ENCODE assay signal across 12 cellular contexts in genomic region chr6:143675946-143676345, GRCh38. TPM values are rescaled to one million over a fixed set of nuclear protein-coding genes. Genes with fewer than 3 reads are reported as not detected.
A peak's percentile ranks its signal among the peaks of the same experiment; 100 is the strongest.
DNase-seq lines count a peak whose midpoint lies in the region; ATAC-seq and TF ChIP-seq lines count a peak whose summit lies in the region.
"Had no signal": no experiment of that assay in that cellular context is flagged by ENCODE, and none has a peak within 500 bp of the region (broad histone marks: within the 10 kb centered on the region; RNA-seq: fewer than 3 reads in every experiment).

No MANE protein-coding gene starts in this region.

- TF ChIP-seq CTCF in GM23338 (conservative IDR thresholded peaks at IDR 0.05; ENCODE audit: low read depth in 2 of 2) (no peak), retinal pigment epithelial cell (conservative IDR thresholded peaks at IDR 0.05; ENCODE audit: low read depth, low read length) (no peak)

- H3K4me3 Mint-ChIP-seq in GM23338 = no peak overlapping the region
- H3K4me3 Mint-ChIP-seq in activated naive CD8-positive, alpha-beta T cell treated with anti-CD3 and anti-CD28 coated beads for 36 hours = no peak overlapping the region
- H3K4me3 Mint-ChIP-seq: activated CD4-positive, alpha-beta memory T cell treated with anti-CD3 and anti-CD28 coated beads, Interleukin-2, amount 10 ng/mL, durations not matched to agents 7 days and 5 days; activated naive CD4-positive, alpha-beta T cell treated with anti-CD3 and anti-CD28 coated beads, Interleukin-2, amount 10 ng/mL, durations not matched to agents 7 days and 5 days had no signal

- peak overlapping the region; percentile 61 for H3K4me2 ChIP-seq in GM23338

- no peaks in the 10 kb centered on the region for H3K36me3 ChIP-seq in GM23338 (ENCODE audit: insufficient read depth)
- H3K36me3 ChIP-seq in SJCRH30 = no peaks in the 10 kb centered on the region

- H3K4me1 ChIP-seq in GM23338 (ENCODE audit: insufficient read depth) = peaks cover 61% of the 10 kb centered on the region
- peaks cover 53% of the 10 kb centered on the region for H3K4me1 ChIP-seq in SJCRH30

- H3K27me3 ChIP-seq in GM23338 (ENCODE audit: insufficient read depth) = no peaks in the 10 kb centered on the region
- H3K27me3 ChIP-seq in SJCRH30 = no peaks in the 10 kb centered on the region

- no peaks in the 10 kb centered on the region for H3K27me3 Mint-ChIP-seq in GM23338 (ENCODE audit: insufficient read depth, low read depth, poor library complexity)
- peaks cover 32% of the 10 kb centered on the region for H3K27me3 Mint-ChIP-seq in activated naive CD8-positive, alpha-beta T cell treated with anti-CD3 and anti-CD28 coated beads for 36 hours

- H3K9me3 Mint-ChIP-seq in GM23338 = no peaks in the 10 kb centered on the region; the same call in 2 of the 3 replicates
- H3K9me3 Mint-ChIP-seq in activated naive CD8-positive, alpha-beta T cell treated with anti-CD3 and anti-CD28 coated beads for 36 hours = no peaks in the 10 kb centered on the region
- H3K9me3 Mint-ChIP-seq: activated CD4-positive, alpha-beta memory T cell treated with anti-CD3 and anti-CD28 coated beads, Interleukin-2, amount 10 ng/mL, durations not matched to agents 7 days and 5 days; activated naive CD4-positive, alpha-beta T cell treated with anti-CD3 and anti-CD28 coated beads, Interleukin-2, amount 10 ng/mL, durations not matched to agents 7 days and 5 days had no signal

- H3K27ac ChIP-seq in GM23338 (ENCODE audit: low read depth) = peak overlapping the region; percentile 64
- peak overlapping the region; percentile 97; the same call in 1 of the 2 replicates for H3K27ac ChIP-seq in SJCRH30

- H3K4me1 Mint-ChIP-seq in GM23338 = peaks cover 55% of the 10 kb centered on the region
- peaks cover 11% of the 10 kb centered on the region for H3K4me1 Mint-ChIP-seq in activated naive CD8-positive, alpha-beta T cell treated with anti-CD3 and anti-CD28 coated beads for 36 hours

- H3K36me3 Mint-ChIP-seq in GM23338 (ENCODE audit: low read depth) = peaks cover 3% of the 10 kb centered on the region; the same call in 1 of the 3 replicates
- peaks cover 2% of the 10 kb centered on the region for H3K36me3 Mint-ChIP-seq in activated naive CD8-positive, alpha-beta T cell treated with anti-CD3 and anti-CD28 coated beads for 36 hours
- H3K36me3 Mint-ChIP-seq: activated naive CD4-positive, alpha-beta T cell treated with anti-CD3 and anti-CD28 coated beads, Interleukin-2, amount 10 ng/mL, durations not matched to agents 7 days and 5 days had no signal

- no peak overlapping the region for H3K27ac Mint-ChIP-seq in GM23338
- no peak overlapping the region for H3K27ac Mint-ChIP-seq in activated naive CD8-positive, alpha-beta T cell treated with anti-CD3 and anti-CD28 coated beads for 36 hours
- H3K27ac Mint-ChIP-seq: activated CD4-positive, alpha-beta memory T cell treated with anti-CD3 and anti-CD28 coated beads, Interleukin-2, amount 10 ng/mL, durations not matched to agents 7 days and 5 days; activated naive CD4-positive, alpha-beta T cell treated with anti-CD3 and anti-CD28 coated beads, Interleukin-2, amount 10 ng/mL, durations not matched to agents 7 days and 5 days had no signal

- peaks cover 27% of the 10 kb centered on the region for H3K79me2 ChIP-seq in GM23338 (replicated peaks; ENCODE audit: insufficient read depth)

- ATAC-seq in GM23338 (no peak), HG02852 (IDR thresholded peaks at IDR 0.05; ENCODE audit: unreplicated experiment) (no peak)

- H3K9me2 ChIP-seq in GM23338 (ENCODE audit: insufficient read depth) = no peaks in the 10 kb centered on the region

- H3K4me3 ChIP-seq in GM23338 = peak overlapping the region; percentile 15
- H3K4me3 ChIP-seq in SJCRH30 = no peak overlapping the region
- H3K4me3 ChIP-seq in retinal pigment epithelial cell (ENCODE audit: low read length) = no peak overlapping the region

- H2AFZ ChIP-seq in GM23338 = no peak overlapping the region

- H4K20me1 ChIP-seq in GM23338 (replicated peaks; ENCODE audit: insufficient read depth) = 0 out of 2 replicates have a peak, but pooled peaks cover 4% of the 10 kb centered on the region

- no peaks in the 10 kb centered on the region for H3F3A ChIP-seq in GM23338 (replicated peaks; ENCODE audit: low read depth)

- DNase-seq in GM23338 (ENCODE audit: low spot score) (no peak), SJCRH30 (peak in 1 of 2 experiments; percentile 20), fibroblast of peridontal ligament (ENCODE audit: extremely low read depth) (peak; percentile 67), retinal pigment epithelial cell (ENCODE audit: low read depth) (peak; percentile 51), NCI-H1417 (lab: John Stamatoyannopoulos, UW) (no peak), NCI-H748 treated with DMSO at 0.1 percent for 48 hours (lab: John Stamatoyannopoulos, UW) (no peak)
- DNase-seq in activated naive CD8-positive, alpha-beta T cell treated with anti-CD3 and anti-CD28 coated beads for 36 hours = no peak
- DNase-seq: activated CD4-positive, alpha-beta memory T cell treated with anti-CD3 and anti-CD28 coated beads, Interleukin-2, amount 10 ng/mL, durations not matched to agents 7 days and 5 days; activated naive CD4-positive, alpha-beta T cell treated with anti-CD3 and anti-CD28 coated beads, Interleukin-2, amount 10 ng/mL, durations not matched to agents 7 days and 5 days; CD8-positive, alpha-beta memory T cell; NCI-H187 treated with DMSO at 0.1 percent for 48 hours had no signal

- no peaks in the 10 kb centered on the region for H3K9me3 ChIP-seq in SJCRH30 (replicated peaks)

TF ChIP-seq in GM23338, 12 proteins besides CTCF, POLR2A, EP300 and RAD21 (continues in another document):
- TF ChIP-seq EZH2 (IDR thresholded peaks at IDR 0.05; ENCODE audit: low read depth, unreplicated experiment) = no peak
- TF ChIP-seq ZNF462 (CRISPR knock-in tag; IDR thresholded peaks at IDR 0.05) = no peak

RNA-seq across cellular contexts. Expression of gene PHACTR2, which starts 1.8 kb away (rescaled TPM):
- 44.7 and 67.7 TPM in 2 replicates for total RNA-seq in GM23338 (2014; rRNA removed; shearing (Covaris generic))
- 77.4 and 105 TPM in 2 replicates for polyA plus RNA-seq in GM23338 (2016; fragmentation: Nextera tagmentation; extraction: Ambion mirVana)
- total RNA-seq in SJCRH30 (2014; rRNA removed; shearing (Covaris generic)) = 57.1 and 63.7 TPM in 2 replicates
- 10 to 100 TPM; 18.8 to 22.1 TPM for total RNA-seq in activated naive CD8-positive, alpha-beta T cell treated with anti-CD3 and anti-CD28 coated beads for 36 hours

Comparison
In these comparisons a context has a peak if more than half of its experiments do, and no peak if none do; other contexts are left out.
1. DNase-seq: peak in fibroblast of peridontal ligament (single experiment) and retinal pigment epithelial cell (single experiment); none in GM23338 (single experiment), NCI-H1417 (0 of 3), NCI-H748 treated with DMSO at 0.1 percent for 48 hours (single experiment) and activated naive CD8-positive, alpha-beta T cell treated with anti-CD3 and anti-CD28 coated beads for 36 hours (single experiment).